1 cellular context compared by ENCODE assay signal in genomic region chr12:18723752-18724151, GRCh38.
TF ChIP-seq lines count a peak whose summit lies in the region.

No MANE protein-coding gene starts in this region.

TF ChIP-seq in HCT116, 20 proteins besides CTCF, POLR2A, EP300 and RAD21 (continued from another document):
- TF ChIP-seq ELF1 (IDR thresholded peaks at IDR 0.05; ENCODE audit: borderline replicate concordance, low read depth) (no peak), SIN3A (IDR thresholded peaks at IDR 0.05; ENCODE audit: low read depth) (0 out of 2 replicates have a peak, but pooled peaks have one; percentile 38), SP1 (IDR thresholded peaks at IDR 0.05; ENCODE audit: low read depth) (peak; percentile 74), YY1 (IDR thresholded peaks at IDR 0.05; ENCODE audit: extremely low read depth, insufficient replicate concordance, low read depth, low read length) (no peak), MAX (IDR thresholded peaks at IDR 0.05) (no peak), TCF7L2 (IDR thresholded peaks at IDR 0.05; ENCODE audit: borderline replicate concordance, extremely low read depth, insufficient read depth, insufficient read length) (peak; percentile 27), CBX3 (IDR thresholded peaks at IDR 0.05; ENCODE audit: low read depth) (peak; percentile 84), CEBPB (IDR thresholded peaks at IDR 0.05; ENCODE audit: low read depth) (peak; percentile 98), ZFX (IDR thresholded peaks at IDR 0.05) (no peak), POLR2AphosphoS5 (IDR thresholded peaks at IDR 0.05; ENCODE audit: low read depth, low read length) (no peak)
